Comparison of ENCODE assay signal across 16 cellular contexts in the genomic region with DNA sequence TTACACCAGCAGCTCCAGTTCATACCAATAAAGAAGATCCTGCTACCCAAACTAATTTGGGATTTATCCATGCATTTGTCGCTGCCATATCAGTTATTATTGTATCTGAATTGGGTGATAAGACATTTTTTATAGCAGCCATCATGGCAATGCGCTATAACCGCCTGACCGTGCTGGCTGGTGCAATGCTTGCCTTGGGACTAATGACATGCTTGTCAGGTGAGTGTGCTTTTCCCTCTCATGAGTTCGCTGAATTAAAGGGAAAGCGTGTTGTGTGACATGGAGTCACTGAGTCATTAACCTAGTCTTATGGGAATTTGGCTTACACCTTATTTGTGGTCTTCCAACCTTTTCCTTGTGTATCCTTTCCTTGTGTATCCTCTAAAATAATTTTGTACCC. TPM values are rescaled to one million over a fixed set of nuclear protein-coding genes. Genes with fewer than 3 reads are reported as not detected.
DNase-seq lines count a peak whose midpoint lies in the region; ATAC-seq and TF ChIP-seq lines count a peak whose summit lies in the region.
"Had no signal": no experiment of that assay in that cellular context is flagged by ENCODE, and none has a peak within 500 bp of the region (broad histone marks: within the 10 kb centered on the region; RNA-seq: fewer than 3 reads in every experiment).

No MANE protein-coding gene starts in this region.

- H3K4me2 ChIP-seq in GM23338: no peak overlapping the region
- H3K4me2 ChIP-seq in smooth muscle cell: no peak overlapping the region

- H3K9me3 ChIP-seq in smooth muscle cell (replicated peaks; ENCODE audit: low read depth) (no peaks in the 10 kb centered on the region), SJCRH30 (replicated peaks) (no peaks in the 10 kb centered on the region)
- H3K9me3 ChIP-seq: BE2C, Peyer's patch had no signal

- CTCF ChIA-PET in WTC11 (lab: Charles Lee): interaction anchor here (1.0 kb wide), 1 partner anchor 440 kb away, joined by 4 read pairs; no protein-coding TSS in a partner anchor

- peak overlapping the region; percentile 40; the same call in 1 of the 2 replicates for H3K27ac ChIP-seq in GM23338 (ENCODE audit: low read depth)
- peak overlapping the region; percentile 48 for H3K27ac ChIP-seq in smooth muscle cell (ENCODE audit: low read depth)
- no peak overlapping the region for H3K27ac ChIP-seq in SJCRH30
- H3K27ac ChIP-seq: Peyer's patch had no signal

- H3K9ac ChIP-seq in smooth muscle cell (ENCODE audit: low read depth): no peak overlapping the region

- DNase-seq in GM23338 (ENCODE audit: low spot score) (no peak), WTC11 (ENCODE audit: low spot score) (no peak), glomerular visceral epithelial cell (ENCODE audit: extremely low spot score) (peak; percentile 4), smooth muscle cell (lab: John Stamatoyannopoulos, UW; ENCODE audit: unreplicated experiment) (no peak), SJCRH30 (no peak)
- DNase-seq in naive thymus-derived CD8-positive, alpha-beta T cell: no peak
- DNase-seq: BE2C; CD4-positive, alpha-beta memory T cell; DMS79 treated with DMSO at 0.1 percent for 48 hours; NCI-H1417 treated with DMSO at 0.1 percent for 48 hours; NCI-H2029; NCI-H2171 treated with DMSO at 0.1 percent for 48 hours; Peyer's patch; SHP77 had no signal

- H4K20me1 ChIP-seq in GM23338 (replicated peaks; ENCODE audit: insufficient read depth) (peaks cover 61% of the 10 kb centered on the region), smooth muscle cell (ENCODE audit: low read depth) (peaks cover 100% of the 10 kb centered on the region)

- peaks cover 3% of the 10 kb centered on the region for H3K36me3 ChIP-seq in GM23338 (ENCODE audit: insufficient read depth)
- H3K36me3 ChIP-seq in smooth muscle cell (ENCODE audit: low read depth): peaks cover 7% of the 10 kb centered on the region
- peaks cover 59% of the 10 kb centered on the region for H3K36me3 ChIP-seq in SJCRH30

- H3K4me3 ChIP-seq in GM23338: no peak overlapping the region
- no peak overlapping the region for H3K4me3 ChIP-seq in smooth muscle cell
- H3K4me3 ChIP-seq in SJCRH30: no peak overlapping the region
- H3K4me3 ChIP-seq: Peyer's patch had no signal

- H3K36me3 Mint-ChIP-seq in GM23338 (ENCODE audit: low read depth) (peaks cover 28% of the 10 kb centered on the region), WTC11 (peaks cover 19% of the 10 kb centered on the region)
- H3K36me3 Mint-ChIP-seq in naive thymus-derived CD8-positive, alpha-beta T cell: peaks cover 0 to 37% (median 6%) of the 10 kb centered on the region in 3 donors

- H3K4me1 ChIP-seq in GM23338 (ENCODE audit: insufficient read depth) (peaks cover 17% of the 10 kb centered on the region; the same call in 1 of the 2 replicates), smooth muscle cell (ENCODE audit: low read depth) (peaks cover 5% of the 10 kb centered on the region), SJCRH30 (0 out of 2 replicates have a peak, but pooled peaks cover 3% of the 10 kb centered on the region)

- no peaks in the 10 kb centered on the region for H3K27me3 Mint-ChIP-seq in GM23338 (ENCODE audit: insufficient read depth, low read depth, poor library complexity)
- no peaks in the 10 kb centered on the region for H3K27me3 Mint-ChIP-seq in WTC11 (ENCODE audit: low read depth)
- no peaks in the 10 kb centered on the region for H3K27me3 Mint-ChIP-seq in naive thymus-derived CD8-positive, alpha-beta T cell
- H3K27me3 Mint-ChIP-seq: CD4-positive, alpha-beta memory T cell had no signal

- ATAC-seq in GM23338 (no peak), WTC11 (no peak), GM19395 (IDR thresholded peaks at IDR 0.05; ENCODE audit: unreplicated experiment) (no peak)
- no peak for ATAC-seq in naive thymus-derived CD8-positive, alpha-beta T cell
- ATAC-seq: HCT116 had no signal

- no peak for TF ChIP-seq CTCF in GM23338 (conservative IDR thresholded peaks at IDR 0.05; ENCODE audit: low read depth in 2 of 2)
- no peak for TF ChIP-seq CTCF in WTC11 (IDR thresholded peaks at IDR 0.05)
- no peak for TF ChIP-seq CTCF in smooth muscle cell (IDR thresholded peaks at IDR 0.05; ENCODE audit: borderline replicate concordance, insufficient read depth, poor library complexity, severe bottlenecking)

- peaks cover 19% of the 10 kb centered on the region; the same call in 2 of the 3 replicates for H3K4me1 Mint-ChIP-seq in GM23338
- H3K4me1 Mint-ChIP-seq in WTC11: peaks cover 31% of the 10 kb centered on the region
- peaks cover 7 to 35% (median 29%) of the 10 kb centered on the region in 4 donors for H3K4me1 Mint-ChIP-seq in naive thymus-derived CD8-positive, alpha-beta T cell

- H2AFZ ChIP-seq in GM23338: no peak overlapping the region
- no peak overlapping the region for H2AFZ ChIP-seq in smooth muscle cell (ENCODE audit: low read depth)

- H3K9me2 ChIP-seq in GM23338 (ENCODE audit: insufficient read depth): no peaks in the 10 kb centered on the region

- H3K79me2 ChIP-seq in GM23338 (replicated peaks; ENCODE audit: insufficient read depth) (peaks cover 94% of the 10 kb centered on the region), smooth muscle cell (ENCODE audit: low read depth) (peaks cover 100% of the 10 kb centered on the region)

- no peak overlapping the region for H3K4me3 Mint-ChIP-seq in GM23338
- no peak overlapping the region for H3K4me3 Mint-ChIP-seq in WTC11
- H3K4me3 Mint-ChIP-seq in naive thymus-derived CD8-positive, alpha-beta T cell: no peak overlapping the region
- H3K4me3 Mint-ChIP-seq: CD4-positive, alpha-beta memory T cell had no signal

- 79% methylated on average over 6 of the region's 6 CpGs for WGBS in smooth muscle cell (ENCODE audit: low lambda C conversion rate)

- POLR2A ChIA-PET in WTC11 (lab: Charles Lee): no interaction called here
- POLR2A ChIA-PET in naive thymus-derived CD8-positive, alpha-beta T cell (lab: Charles Lee): no interaction called here

- no peaks in the 10 kb centered on the region for H3K9me3 Mint-ChIP-seq in GM23338
- 0 out of 2 replicates have a peak, but pooled peaks cover under 1% of the 10 kb centered on the region for H3K9me3 Mint-ChIP-seq in WTC11
- H3K9me3 Mint-ChIP-seq in naive thymus-derived CD8-positive, alpha-beta T cell: no peaks in the 10 kb centered on the region
- H3K9me3 Mint-ChIP-seq: CD4-positive, alpha-beta memory T cell had no signal

- H3K27ac Mint-ChIP-seq in GM23338 (peak overlapping the region; percentile 58; the same call in 1 of the 2 replicates), WTC11 (peak overlapping the region; percentile 79)
- peak overlapping the region in 1 of 10 donors; percentile 26 for H3K27ac Mint-ChIP-seq in naive thymus-derived CD8-positive, alpha-beta T cell

- no peaks in the 10 kb centered on the region for H3K27me3 ChIP-seq in GM23338 (ENCODE audit: insufficient read depth)
- no peaks in the 10 kb centered on the region for H3K27me3 ChIP-seq in smooth muscle cell (ENCODE audit: low read depth)
- H3K27me3 ChIP-seq in SJCRH30: no peaks in the 10 kb centered on the region
- H3K27me3 ChIP-seq: BE2C, Peyer's patch had no signal

- H3F3A ChIP-seq in GM23338 (replicated peaks; ENCODE audit: low read depth): no peaks in the 10 kb centered on the region
- no peaks in the 10 kb centered on the region for H3F3A ChIP-seq in smooth muscle cell (ENCODE audit: low read depth)

TF ChIP-seq in GM23338, 12 proteins besides CTCF, POLR2A, EP300 and RAD21 (continues in another document):
- TF ChIP-seq ZNF331 (CRISPR knock-in tag; IDR thresholded peaks at IDR 0.05; ENCODE audit: low read depth): no peak
- TF ChIP-seq NANOG (IDR thresholded peaks at IDR 0.05; ENCODE audit: borderline replicate concordance): no peak
- TF ChIP-seq EZH2 (IDR thresholded peaks at IDR 0.05; ENCODE audit: low read depth, unreplicated experiment): no peak
- no peak for TF ChIP-seq STAT1 (IDR thresholded peaks at IDR 0.05; ENCODE audit: unreplicated experiment)

TF ChIP-seq in WTC11, 78 proteins besides CTCF, POLR2A, EP300 and RAD21 (continues in another document):
- TF ChIP-seq, protein P1, sequence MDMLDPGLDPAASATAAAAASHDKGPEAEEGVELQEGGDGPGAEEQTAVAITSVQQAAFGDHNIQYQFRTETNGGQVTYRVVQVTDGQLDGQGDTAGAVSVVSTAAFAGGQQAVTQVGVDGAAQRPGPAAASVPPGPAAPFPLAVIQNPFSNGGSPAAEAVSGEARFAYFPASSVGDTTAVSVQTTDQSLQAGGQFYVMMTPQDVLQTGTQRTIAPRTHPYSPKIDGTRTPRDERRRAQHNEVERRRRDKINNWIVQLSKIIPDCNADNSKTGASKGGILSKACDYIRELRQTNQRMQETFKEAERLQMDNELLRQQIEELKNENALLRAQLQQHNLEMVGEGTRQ (CRISPR knock-in tag; IDR thresholded peaks at IDR 0.05): no peak
- TF ChIP-seq GRHL2 (CRISPR knock-in tag; IDR thresholded peaks at IDR 0.05; ENCODE audit: insufficient replicate concordance, severe bottlenecking): no peak
- no peak for TF ChIP-seq ZNF671 (CRISPR knock-in tag; IDR thresholded peaks at IDR 0.05)
- no peak for TF ChIP-seq SOX15 (CRISPR knock-in tag; IDR thresholded peaks at IDR 0.05)
- TF ChIP-seq JAZF1 (CRISPR knock-in tag; IDR thresholded peaks at IDR 0.05): no peak

RNA-seq across cellular contexts. Expression of a gene that starts 15.9 kb away (rescaled TPM):
- 170 and 171 TPM in 2 replicates for total RNA-seq in GM23338 (2014; rRNA removed; shearing (Covaris generic))
- polyA plus RNA-seq in GM23338 (2016; fragmentation: Nextera tagmentation; extraction: Ambion mirVana) (120 and 125 TPM in 2 replicates), smooth muscle cell (167 and 178 TPM in 2 replicates)
- total RNA-seq in WTC11 (2021) (78.0 to 88.6 TPM (median 80.0 TPM) in 3 replicates), smooth muscle cell (235 and 266 TPM in 2 replicates)
- total RNA-seq in SJCRH30 (2014; rRNA removed; shearing (Covaris generic)): 151 and 163 TPM in 2 replicates
- 10 to 100 TPM; 62.5 to 63.3 TPM for total RNA-seq in naive thymus-derived CD8-positive, alpha-beta T cell
- 10 to 100 TPM; 16.0 to 32.7 (median 25.9) TPM for polyA plus RNA-seq in naive thymus-derived CD8-positive, alpha-beta T cell
